In genomic region chr15:48862705-48863104, GRCh38 we compare ENCODE assay signal across 1 cellular context.
TF ChIP-seq lines count a peak whose summit lies in the region.

No MANE protein-coding gene starts in this region.

TF ChIP-seq in HepG2, 621 proteins besides CTCF, POLR2A, EP300 and RAD21:
- TF ChIP-seq PHF8 (CRISPR knock-in tag; IDR thresholded peaks at IDR 0.05): no peak
- TF ChIP-seq ARNTL (CRISPR knock-in tag; IDR thresholded peaks at IDR 0.05): no peak
- TF ChIP-seq AFF4 (CRISPR knock-in tag; IDR thresholded peaks at IDR 0.05): no peak
- TF ChIP-seq MTF1 (CRISPR knock-in tag; IDR thresholded peaks at IDR 0.05): no peak
- no peak for TF ChIP-seq ATF4 (CRISPR knock-in tag; IDR thresholded peaks at IDR 0.05)
- no peak for TF ChIP-seq ZNF839 (CRISPR knock-in tag; IDR thresholded peaks at IDR 0.05; ENCODE audit: borderline replicate concordance)
- TF ChIP-seq ZNF749 (CRISPR knock-in tag; IDR thresholded peaks at IDR 0.05; ENCODE audit: borderline replicate concordance): no peak
- no peak for TF ChIP-seq ZBTB26 (CRISPR knock-in tag; IDR thresholded peaks at IDR 0.05; ENCODE audit: borderline replicate concordance)
